In genomic region chr13:33678906-33679657, GRCh38 we compare ENCODE assay signal across 8 cellular contexts.
A peak's percentile ranks its signal among the peaks of the same experiment; 100 is the strongest.
DNase-seq lines count a peak whose midpoint lies in the region; ATAC-seq lines count a peak whose summit lies in the region.

No MANE protein-coding gene starts in this region.

- intact Hi-C loops in left colon (cut with DNase I, micrococcal nuclease), result no loop called here

- DNase-seq in NCI-H510A treated with DMSO at 0.1 percent for 48 hours (lab: John Stamatoyannopoulos, UW), result peak; percentile 8
- DNase-seq in NCI-H510A (lab: John Stamatoyannopoulos, UW), result no peak
- DNase-seq in SHP77 treated with DMSO at 0.1 percent for 48 hours (lab: John Stamatoyannopoulos, UW), result peak; percentile 52
- peak; percentile 82 for DNase-seq in amniotic epithelial cell (ENCODE audit: low read depth)
- peak; percentile 39 to 62 for DNase-seq in left colon
- peak; percentile 46 to 79 (median 68) for DNase-seq in stimulated activated CD4-positive, alpha-beta T cell treated with anti-CD3 and anti-CD28 coated beads, TNF-alpha, amount 100 ng/mL, for 24 hours (ENCODE audit: low read depth in 3 of 3)
- no peak for DNase-seq in effector CD8-positive, alpha-beta T cell (lab: John Stamatoyannopoulos, UW)

- ATAC-seq in HG03064 (IDR thresholded peaks at IDR 0.05; ENCODE audit: low read depth, unreplicated experiment), result peak; percentile 96
- ATAC-seq in left colon, result peak; percentile 55

Comparison
In these comparisons a context has a peak if more than half of its experiments do, and no peak if none do; other contexts are left out.
1. DNase-seq: peak in NCI-H510A treated with DMSO at 0.1 percent for 48 hours (single experiment), SHP77 treated with DMSO at 0.1 percent for 48 hours (single experiment), amniotic epithelial cell (single experiment), left colon (2 of 2) and stimulated activated CD4-positive, alpha-beta T cell treated with anti-CD3 and anti-CD28 coated beads, TNF-alpha, amount 100 ng/mL, for 24 hours (3 of 3); none in NCI-H510A (single experiment) and effector CD8-positive, alpha-beta T cell (single experiment).